8 cellular contexts compared by ENCODE assay signal in genomic region chr2:105149272-105149671, GRCh38.
"Had no signal": no experiment of that assay in that cellular context is flagged by ENCODE, and none has a peak within 500 bp of the region (broad histone marks: within the 10 kb centered on the region; RNA-seq: fewer than 3 reads in every experiment).

No MANE protein-coding gene starts in this region.

- H3K4me3 ChIP-seq: GM12878 had no signal

- FAIRE-seq: G401.6, GM12878, GM12891, GM12892, GM18507, GM19239 had no signal

- DNase-seq: GDM1, GF-D8 had no signal

- ATAC-seq: GM12878 had no signal
